1 cellular context compared by ENCODE assay signal in genomic region chr6:125153541-125154183, GRCh38.
TF ChIP-seq lines count a peak whose summit lies in the region.

A gene with protein sequence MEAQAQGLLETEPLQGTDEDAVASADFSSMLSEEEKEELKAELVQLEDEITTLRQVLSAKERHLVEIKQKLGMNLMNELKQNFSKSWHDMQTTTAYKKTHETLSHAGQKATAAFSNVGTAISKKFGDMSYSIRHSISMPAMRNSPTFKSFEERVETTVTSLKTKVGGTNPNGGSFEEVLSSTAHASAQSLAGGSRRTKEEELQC (plus strand): TSS chr6:125153773. CDS start chr6:125153952, 179 bp downstream.

TF ChIP-seq in K562, 482 proteins besides CTCF, POLR2A, EP300 and RAD21 (continued from another document and continues in another):
- TF ChIP-seq GATAD2B (IDR thresholded peaks at IDR 0.05; ENCODE audit: borderline replicate concordance), result peak; percentile 21; the same call in 1 of the 2 replicates
- no peak for TF ChIP-seq NFATC3 (IDR thresholded peaks at IDR 0.05)
- peak; percentile 48 for TF ChIP-seq NFIC (IDR thresholded peaks at IDR 0.05)
- TF ChIP-seq NR3C1 (CRISPR knock-in tag; IDR thresholded peaks at IDR 0.05), result no peak
- TF ChIP-seq HNRNPH1 (optimal IDR thresholded peaks at IDR 0.05; ENCODE audit: low read depth, low read length), result no peak
- TF ChIP-seq ADNP (tag; IDR thresholded peaks at IDR 0.05), result no peak
- TF ChIP-seq POLR2AphosphoS5 (IDR thresholded peaks at IDR 0.05; ENCODE audit: control insufficient read depth, insufficient read depth, low read depth, low read length), result peak; percentile 56; the same call in 1 of the 2 replicates
- no peak for TF ChIP-seq ZNF518B (CRISPR knock-in tag; IDR thresholded peaks at IDR 0.05)
- TF ChIP-seq ZNF311 (CRISPR knock-in tag; IDR thresholded peaks at IDR 0.05), result no peak
- TF ChIP-seq KDM1A (IDR thresholded peaks at IDR 0.05), result 0 out of 4 replicates have a peak, but pooled peaks of 1 of the 2 experiments have one; percentile 11
- TF ChIP-seq CHD4 (IDR thresholded peaks at IDR 0.05; ENCODE audit: insufficient read depth, insufficient replicate concordance, low read depth, low read length, poor library complexity, severe bottlenecking), result no peak
- TF ChIP-seq, protein P1, sequence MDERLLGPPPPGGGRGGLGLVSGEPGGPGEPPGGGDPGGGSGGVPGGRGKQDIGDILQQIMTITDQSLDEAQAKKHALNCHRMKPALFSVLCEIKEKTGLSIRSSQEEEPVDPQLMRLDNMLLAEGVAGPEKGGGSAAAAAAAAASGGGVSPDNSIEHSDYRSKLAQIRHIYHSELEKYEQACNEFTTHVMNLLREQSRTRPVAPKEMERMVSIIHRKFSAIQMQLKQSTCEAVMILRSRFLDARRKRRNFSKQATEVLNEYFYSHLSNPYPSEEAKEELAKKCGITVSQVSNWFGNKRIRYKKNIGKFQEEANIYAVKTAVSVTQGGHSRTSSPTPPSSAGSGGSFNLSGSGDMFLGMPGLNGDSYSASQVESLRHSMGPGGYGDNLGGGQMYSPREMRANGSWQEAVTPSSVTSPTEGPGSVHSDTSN (CRISPR knock-in tag; IDR thresholded peaks at IDR 0.05; ENCODE audit: low read depth), result no peak
- TF ChIP-seq, protein P1 (tag; conservative IDR thresholded peaks at IDR 0.05; ENCODE audit: low read depth), result no peak
- no peak for TF ChIP-seq TOE1 (IDR thresholded peaks at IDR 0.05; ENCODE audit: borderline replicate concordance)
- TF ChIP-seq TOE1 (CRISPR knock-in tag; IDR thresholded peaks at IDR 0.05; ENCODE audit: borderline replicate concordance, low read depth), result no peak
- TF ChIP-seq REST (CRISPR knock-in tag; IDR thresholded peaks at IDR 0.05; ENCODE audit: low read depth), result 0 out of 2 replicates have a peak, but pooled peaks have one; percentile 33
- no peak for TF ChIP-seq PHTF2 (CRISPR knock-in tag; IDR thresholded peaks at IDR 0.05)
- TF ChIP-seq ZNF3 (CRISPR knock-in tag; IDR thresholded peaks at IDR 0.05), result no peak
- no peak for TF ChIP-seq CBX8 (IDR thresholded peaks at IDR 0.05; ENCODE audit: borderline replicate concordance, extremely low read depth, low read depth, low read length, poor library complexity, severe bottlenecking)
- 0 out of 2 replicates have a peak, but pooled peaks have one; percentile 63 for TF ChIP-seq ZBTB1 (CRISPR knock-in tag; IDR thresholded peaks at IDR 0.05; ENCODE audit: borderline replicate concordance, low read depth)
- no peak for TF ChIP-seq ZNF780A (CRISPR knock-in tag; IDR thresholded peaks at IDR 0.05)
- peak; percentile 86; the same call in 1 of the 2 replicates for TF ChIP-seq RERE (CRISPR knock-in tag; IDR thresholded peaks at IDR 0.05; ENCODE audit: borderline replicate concordance)
- TF ChIP-seq BRD9 (IDR thresholded peaks at IDR 0.05; ENCODE audit: low read depth, partially characterized antibody), result peak; percentile 50
- TF ChIP-seq NR2C2 (CRISPR knock-in tag; IDR thresholded peaks at IDR 0.05), result peak; percentile 36; the same call in 1 of the 2 replicates
- no peak for TF ChIP-seq NR2C2 (tag; IDR thresholded peaks at IDR 0.05)
- TF ChIP-seq, protein P2, sequence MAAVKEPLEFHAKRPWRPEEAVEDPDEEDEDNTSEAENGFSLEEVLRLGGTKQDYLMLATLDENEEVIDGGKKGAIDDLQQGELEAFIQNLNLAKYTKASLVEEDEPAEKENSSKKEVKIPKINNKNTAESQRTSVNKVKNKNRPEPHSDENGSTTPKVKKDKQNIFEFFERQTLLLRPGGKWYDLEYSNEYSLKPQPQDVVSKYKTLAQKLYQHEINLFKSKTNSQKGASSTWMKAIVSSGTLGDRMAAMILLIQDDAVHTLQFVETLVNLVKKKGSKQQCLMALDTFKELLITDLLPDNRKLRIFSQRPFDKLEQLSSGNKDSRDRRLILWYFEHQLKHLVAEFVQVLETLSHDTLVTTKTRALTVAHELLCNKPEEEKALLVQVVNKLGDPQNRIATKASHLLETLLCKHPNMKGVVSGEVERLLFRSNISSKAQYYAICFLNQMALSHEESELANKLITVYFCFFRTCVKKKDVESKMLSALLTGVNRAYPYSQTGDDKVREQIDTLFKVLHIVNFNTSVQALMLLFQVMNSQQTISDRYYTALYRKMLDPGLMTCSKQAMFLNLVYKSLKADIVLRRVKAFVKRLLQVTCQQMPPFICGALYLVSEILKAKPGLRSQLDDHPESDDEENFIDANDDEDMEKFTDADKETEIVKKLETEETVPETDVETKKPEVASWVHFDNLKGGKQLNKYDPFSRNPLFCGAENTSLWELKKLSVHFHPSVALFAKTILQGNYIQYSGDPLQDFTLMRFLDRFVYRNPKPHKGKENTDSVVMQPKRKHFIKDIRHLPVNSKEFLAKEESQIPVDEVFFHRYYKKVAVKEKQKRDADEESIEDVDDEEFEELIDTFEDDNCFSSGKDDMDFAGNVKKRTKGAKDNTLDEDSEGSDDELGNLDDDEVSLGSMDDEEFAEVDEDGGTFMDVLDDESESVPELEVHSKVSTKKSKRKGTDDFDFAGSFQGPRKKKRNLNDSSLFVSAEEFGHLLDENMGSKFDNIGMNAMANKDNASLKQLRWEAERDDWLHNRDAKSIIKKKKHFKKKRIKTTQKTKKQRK (IDR thresholded peaks at IDR 0.05; ENCODE audit: borderline replicate concordance, low read depth, low read length), result no peak
- peak; percentile 10; the same call in 1 of the 2 replicates for TF ChIP-seq ESRRA (IDR thresholded peaks at IDR 0.05; ENCODE audit: borderline replicate concordance, low read depth)
- no peak for TF ChIP-seq ZZZ3 (IDR thresholded peaks at IDR 0.05)
- TF ChIP-seq CXXC5 (CRISPR knock-in tag; IDR thresholded peaks at IDR 0.05), result peak; percentile 88
- 0 out of 4 replicates have a peak, but pooled peaks of 1 of the 2 experiments have one; percentile 36 for TF ChIP-seq NONO (IDR thresholded peaks at IDR 0.05; ENCODE audit: low read depth in 2 of 2, low read length in 1 of 2)
- no peak for TF ChIP-seq RAD51 (IDR thresholded peaks at IDR 0.05; ENCODE audit: borderline replicate concordance, low read depth)
- TF ChIP-seq HDAC2 (IDR thresholded peaks at IDR 0.05), result peak; percentile 52; the same call in 1 of the 2 replicates
- TF ChIP-seq CCAR2 (IDR thresholded peaks at IDR 0.05; ENCODE audit: low read depth, low read length), result no peak
- TF ChIP-seq SMAD3 (CRISPR knock-in tag; conservative IDR thresholded peaks at IDR 0.05), result 0 out of 2 replicates have a peak, but pooled peaks have one; percentile 40
- peak; percentile 44; the same call in 1 of the 2 replicates for TF ChIP-seq BCOR (IDR thresholded peaks at IDR 0.05)
- TF ChIP-seq SMAD2 (IDR thresholded peaks at IDR 0.05; ENCODE audit: low read depth, low read length), result no peak
- TF ChIP-seq, protein P3, sequence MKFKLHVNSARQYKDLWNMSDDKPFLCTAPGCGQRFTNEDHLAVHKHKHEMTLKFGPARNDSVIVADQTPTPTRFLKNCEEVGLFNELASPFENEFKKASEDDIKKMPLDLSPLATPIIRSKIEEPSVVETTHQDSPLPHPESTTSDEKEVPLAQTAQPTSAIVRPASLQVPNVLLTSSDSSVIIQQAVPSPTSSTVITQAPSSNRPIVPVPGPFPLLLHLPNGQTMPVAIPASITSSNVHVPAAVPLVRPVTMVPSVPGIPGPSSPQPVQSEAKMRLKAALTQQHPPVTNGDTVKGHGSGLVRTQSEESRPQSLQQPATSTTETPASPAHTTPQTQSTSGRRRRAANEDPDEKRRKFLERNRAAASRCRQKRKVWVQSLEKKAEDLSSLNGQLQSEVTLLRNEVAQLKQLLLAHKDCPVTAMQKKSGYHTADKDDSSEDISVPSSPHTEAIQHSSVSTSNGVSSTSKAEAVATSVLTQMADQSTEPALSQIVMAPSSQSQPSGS (CRISPR knock-in tag; IDR thresholded peaks at IDR 0.05), result no peak
- TF ChIP-seq, protein P4, sequence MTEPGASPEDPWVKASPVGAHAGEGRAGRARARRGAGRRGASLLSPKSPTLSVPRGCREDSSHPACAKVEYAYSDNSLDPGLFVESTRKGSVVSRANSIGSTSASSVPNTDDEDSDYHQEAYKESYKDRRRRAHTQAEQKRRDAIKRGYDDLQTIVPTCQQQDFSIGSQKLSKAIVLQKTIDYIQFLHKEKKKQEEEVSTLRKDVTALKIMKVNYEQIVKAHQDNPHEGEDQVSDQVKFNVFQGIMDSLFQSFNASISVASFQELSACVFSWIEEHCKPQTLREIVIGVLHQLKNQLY (CRISPR knock-in tag; conservative IDR thresholded peaks at IDR 0.05), result no peak
- TF ChIP-seq KAT2B (IDR thresholded peaks at IDR 0.05; ENCODE audit: low read depth, low read length), result no peak
- no peak for TF ChIP-seq SNRNP70 (optimal IDR thresholded peaks at IDR 0.05; ENCODE audit: low read depth, low read length)
